In the genomic region with DNA sequence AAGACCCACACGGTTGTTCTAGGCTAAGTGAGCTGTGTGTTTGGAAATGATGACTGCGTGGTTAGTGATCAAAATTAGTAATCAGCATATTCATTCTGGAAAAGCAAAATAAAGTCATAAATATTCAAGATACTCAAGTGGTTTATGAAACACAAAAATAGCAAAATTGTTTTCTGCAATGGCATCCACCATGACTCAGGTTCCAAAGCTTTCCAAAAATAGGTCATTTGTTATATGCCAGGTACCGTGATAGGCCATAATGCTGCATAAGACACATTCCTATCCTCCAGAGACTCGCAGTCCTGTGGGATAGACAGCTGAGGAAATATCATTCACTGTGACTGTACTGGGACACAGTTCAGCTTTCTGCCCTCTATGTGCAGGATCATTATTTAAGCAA, we compare ENCODE assay signal across 22 cellular contexts. TPM values are rescaled to one million over a fixed set of nuclear protein-coding genes. Genes with fewer than 3 reads are reported as not detected.
DNase-seq lines count a peak whose midpoint lies in the region; ATAC-seq, FAIRE-seq and TF ChIP-seq lines count a peak whose summit lies in the region.
"Had no signal": no experiment of that assay in that cellular context is flagged by ENCODE, and none has a peak within 500 bp of the region (broad histone marks: within the 10 kb centered on the region; RNA-seq: fewer than 3 reads in every experiment).

No MANE protein-coding gene starts in this region.

- H3K23ac ChIP-seq in mesenchymal stem cell (ENCODE audit: low read length in 2 of 2), result no peak overlapping the region

- H3K4me2 ChIP-seq in A549 (peak overlapping the region; percentile 20; the same call in 1 of the 3 replicates), mesenchymal stem cell (ENCODE audit: low read length, poor library complexity, severe bottlenecking) (no peak overlapping the region)

- POLR2A ChIA-PET in A549 (lab: Yijun Ruan, JAX), result interaction anchor here (1.0 kb wide), 1 partner anchor 8 kb away, joined by 5 read pairs; a partner anchor contains a TSS

- H3K14ac ChIP-seq in mesenchymal stem cell (ENCODE audit: low read length in 2 of 2), result no peak overlapping the region

- peaks cover 34% of the 10 kb centered on the region for H3K4me1 ChIP-seq in A549
- H3K4me1 ChIP-seq in mesenchymal stem cell (ENCODE audit: control insufficient read depth, insufficient read depth, low read depth, low read length), result peaks cover 12% of the 10 kb centered on the region
- H3K4me1 ChIP-seq in transverse colon, result peaks cover 5 to 24% (median 14%) of the 10 kb centered on the region in 4 donors

- 65% methylated on average over 4 of the region's 4 CpGs for WGBS in A549 (ENCODE audit: missing lambda C conversion rate)
- no CpG with 5 or more reads among the region's 4 CpGs for WGBS in mesenchymal stem cell
- 59 to 66% methylated on average over 3 to 4 of the region's 4 CpGs for WGBS in transverse colon (ENCODE audit: low coverage in 1 of 2), 2 donors

- no peak overlapping the region for H2AFZ ChIP-seq in mesenchymal stem cell (ENCODE audit: low read depth, low read length)

- FAIRE-seq in A549 (lab: Jason Lieb, UNC), result no peak
- FAIRE-seq: HTR-8/SVneo had no signal

- H3K18ac ChIP-seq in mesenchymal stem cell (ENCODE audit: low read depth in 1 of 2, low read length in 2 of 2), result no peak overlapping the region

- no peak overlapping the region for H4K8ac ChIP-seq in mesenchymal stem cell (ENCODE audit: low read length)

- TF ChIP-seq EP300 in A549 (IDR thresholded peaks at IDR 0.05) (no peak), transverse colon (IDR thresholded peaks at IDR 0.05; ENCODE audit: low read depth) (no peak)

- TF ChIP-seq CTCF in A549 (IDR thresholded peaks at IDR 0.05) (no peak), transverse colon (IDR thresholded peaks at IDR 0.05) (no peak)

- no peak overlapping the region for H2AK5ac ChIP-seq in mesenchymal stem cell (ENCODE audit: low read length, severe bottlenecking)

- H3K4me3 ChIP-seq in A549, result no peak overlapping the region
- no peak overlapping the region for H3K4me3 ChIP-seq in SK-N-MC
- no peak overlapping the region for H3K4me3 ChIP-seq in mesenchymal stem cell (ENCODE audit: insufficient read depth in 1 of 2, low read depth in 1 of 2, low read length in 2 of 2)
- H3K4me3 ChIP-seq in transverse colon, result no peak overlapping the region
- H3K4me3 ChIP-seq: gastroesophageal sphincter, upper lobe of left lung had no signal

- H3K79me1 ChIP-seq in mesenchymal stem cell (replicated peaks; ENCODE audit: low read length, poor library complexity, severe bottlenecking), result no peaks in the 10 kb centered on the region

- H4K91ac ChIP-seq in mesenchymal stem cell (ENCODE audit: low read length), result no peak overlapping the region

- no peak overlapping the region for H3K9ac ChIP-seq in SK-N-MC (ENCODE audit: insufficient read length)
- H3K9ac ChIP-seq in mesenchymal stem cell (ENCODE audit: low read length), result peak overlapping the region; percentile 49

- H3K36me3 ChIP-seq in SK-N-MC (ENCODE audit: insufficient read depth, low read length) (no peaks in the 10 kb centered on the region), mesenchymal stem cell (ENCODE audit: control insufficient read depth in 1 of 2, insufficient read depth in 2 of 2, low read depth in 1 of 2, low read length in 2 of 2) (peaks cover 0 to 3% of the 10 kb centered on the region in 2 experiments), transverse colon (no peaks in the 10 kb centered on the region)
- H3K36me3 ChIP-seq: gastroesophageal sphincter, upper lobe of left lung had no signal

- TF ChIP-seq POLR2A in A549 (IDR thresholded peaks at IDR 0.05; ENCODE audit: low read length), result no peak
- no peak for TF ChIP-seq POLR2A in transverse colon (IDR thresholded peaks at IDR 0.05)

- intact Hi-C loops in transverse colon (cut with DNase I; ENCODE audit: low total_unique reads), result no loop called here

- CTCF ChIA-PET in A549 (lab: Yijun Ruan, JAX), result interaction anchor here (0.8 to 2.3 kb wide), 4 partner anchors 9 to 65 kb away, joined by 4 to 6 read pairs (median 6); a partner anchor contains a TSS

- TF ChIP-seq RAD21 in A549 (conservative IDR thresholded peaks at IDR 0.05 in 1 of 2, IDR thresholded peaks at IDR 0.05 in 1 of 2), result no peak

- DNase-seq in A549 (ENCODE audit: low read depth in 1 of 2, low spot score in 1 of 2), result no peak
- peak; percentile 27 for DNase-seq in ELR (ENCODE audit: low read depth)
- no peak for DNase-seq in SK-N-MC (ENCODE audit: low read depth, low spot score)
- DNase-seq in mesenchymal stem cell, result no peak
- no peak for DNase-seq in NCI-H187 (lab: John Stamatoyannopoulos, UW)
- no peak for DNase-seq in NK-92 treated with Interleukin-12 subunit alpha and Interleukin-12 subunit beta, amount 100 ng/mL, for 24 hours (lab: John Stamatoyannopoulos, UW)
- no peak for DNase-seq in transverse colon
- DNase-seq: activated CD4-positive, alpha-beta T cell treated with anti-CD3 and anti-CD28 coated beads, Interleukin-2, amount 10 ng/mL, durations not matched to agents 7 days and 5 days; cerebellar nuclear complex; mammary epithelial cell; naive B cell; NCI-H1092; NCI-H2029; NCI-H226; NCI-H82; retina; upper lobe of left lung had no signal

- peaks cover 4% of the 10 kb centered on the region; the same call in 2 of the 3 replicates for H3K9me3 ChIP-seq in A549
- H3K9me3 ChIP-seq in SK-N-MC (ENCODE audit: low read depth, low read length), result no peaks in the 10 kb centered on the region
- H3K9me3 ChIP-seq in mesenchymal stem cell (ENCODE audit: control insufficient read depth, low read length), result no peaks in the 10 kb centered on the region
- H3K9me3 ChIP-seq in transverse colon, result no peaks in the 10 kb centered on the region
- H3K9me3 ChIP-seq: gastroesophageal sphincter, upper lobe of left lung had no signal

- no peak overlapping the region for H2BK15ac ChIP-seq in mesenchymal stem cell (ENCODE audit: low read depth, poor library complexity, severe bottlenecking)

- H3K27ac ChIP-seq in A549, result peak overlapping the region; percentile 42 to 59; a peak in 5 of 6 replicates
- H3K27ac ChIP-seq in SK-N-MC, result 0 out of 2 replicates have a peak overlapping the region, but pooled peaks have one; percentile 28
- no peak overlapping the region for H3K27ac ChIP-seq in mesenchymal stem cell (ENCODE audit: low read length, poor library complexity, severe bottlenecking)
- H3K27ac ChIP-seq in transverse colon, result no peak overlapping the region
- H3K27ac ChIP-seq: gastroesophageal sphincter, upper lobe of left lung had no signal

- no peaks in the 10 kb centered on the region for H3K27me3 ChIP-seq in mesenchymal stem cell (ENCODE audit: control insufficient read depth in 1 of 2, insufficient read depth in 1 of 2, low read length in 2 of 2)
- H3K27me3 ChIP-seq in transverse colon, result no peaks in the 10 kb centered on the region
- H3K27me3 ChIP-seq: gastroesophageal sphincter, upper lobe of left lung had no signal

- ATAC-seq in A549 (no peak), GM21423 (IDR thresholded peaks at IDR 0.05; ENCODE audit: unreplicated experiment) (no peak)
- ATAC-seq: activated naive CD4-positive, alpha-beta T cell treated with anti-CD3 and anti-CD28 coated beads, Interleukin-2, amount 50 U/mL, for 72 hours; activated T-helper 17 cell treated with anti-CD3 and anti-CD28 coated beads, Interleukin-2, amount 50 U/mL, for 72 hours; gastroesophageal sphincter had no signal

- H2BK120ac ChIP-seq in mesenchymal stem cell (ENCODE audit: low read depth, low read length), result no peak overlapping the region

- no peak overlapping the region for H3K4ac ChIP-seq in mesenchymal stem cell (ENCODE audit: low read depth in 1 of 2, low read length in 2 of 2)

- H2BK5ac ChIP-seq in mesenchymal stem cell (ENCODE audit: low read depth, low read length, poor library complexity, severe bottlenecking), result no peak overlapping the region

- no peak overlapping the region for H2BK12ac ChIP-seq in mesenchymal stem cell (ENCODE audit: low read length in 2 of 2)

- in situ Hi-C loops in transverse colon (cut with MboI; ENCODE audit: low pct_ligation_motif_present in 1 of 4, low pct_unique_long_range_greater_than_20kb in 1 of 4, low sequenced_read_pairs in 3 of 4), result no loop called here

TF ChIP-seq in A549, 52 proteins besides CTCF, POLR2A, EP300 and RAD21 (continues in another document):
- no peak for TF ChIP-seq SMC3 (IDR thresholded peaks at IDR 0.05)
- no peak for TF ChIP-seq ZSCAN20 (CRISPR knock-in tag; IDR thresholded peaks at IDR 0.05)
- TF ChIP-seq ESRRA (IDR thresholded peaks at IDR 0.05; ENCODE audit: borderline replicate concordance, low read length), result no peak
- TF ChIP-seq BHLHE40 (IDR thresholded peaks at IDR 0.05; ENCODE audit: low read depth, low read length), result no peak
- TF ChIP-seq MYC (IDR thresholded peaks at IDR 0.05; ENCODE audit: borderline replicate concordance, low read length), result no peak
- TF ChIP-seq RCOR1 (IDR thresholded peaks at IDR 0.05; ENCODE audit: low read depth, low read length), result no peak
- no peak for TF ChIP-seq CHD4 (IDR thresholded peaks at IDR 0.05; ENCODE audit: borderline replicate concordance)

RNA-seq across cellular contexts. Expression of a gene that starts 2.4 kb away (rescaled TPM):
- polyA plus RNA-seq in A549 (2011; rRNA removed), result 45.4 and 50.8 TPM in 2 replicates
- polyA plus RNA-seq in A549 (2012; cell fraction: cytosol; rRNA removed), result 14.1 and 20.3 TPM in 2 replicates
- 13.2 and 16.5 TPM in 2 replicates for polyA plus RNA-seq in A549 (2012; cell fraction: nucleus; rRNA removed)
- polyA plus RNA-seq in A549 (2017; fragmentation: RNase III; extraction: RNeasy Plus Mini Kit Qiagen cat#74134 plus additional on column Dnase treatment), result 26.0 to 26.9 TPM (median 26.3 TPM) in 3 replicates
- polyA minus RNA-seq in A549 (2011; rRNA and poly(A)+ RNA removed), result 58.7 and 60.9 TPM in 2 replicates
- 26.4 TPM for polyA plus RNA-seq in mesenchymal stem cell (2013, experiment 1 of 2)
- polyA plus RNA-seq in mesenchymal stem cell (2013, experiment 2 of 2), result 27.0 TPM
- 10 to 100 TPM; 18.7 to 60.8 (median 40.0) TPM for total RNA-seq in transverse colon

RNA-seq across cellular contexts. Expression of a gene that starts 7.7 kb away (rescaled TPM):
- polyA plus RNA-seq in A549 (2011; rRNA removed) (167 and 196 TPM in 2 replicates), A549 (2017; fragmentation: RNase III; extraction: RNeasy Plus Mini Kit Qiagen cat#74134 plus additional on column Dnase treatment) (101 to 108 TPM (median 108 TPM) in 3 replicates)
- polyA plus RNA-seq in A549 (2012; cell fraction: cytosol; rRNA removed), result 42.7 and 53.8 TPM in 2 replicates
- 43.7 and 53.4 TPM in 2 replicates for polyA plus RNA-seq in A549 (2012; cell fraction: nucleus; rRNA removed)
- 108 and 114 TPM in 2 replicates for polyA minus RNA-seq in A549 (2011; rRNA and poly(A)+ RNA removed)
- 116 TPM for polyA plus RNA-seq in mesenchymal stem cell (2013, experiment 1 of 2)
- polyA plus RNA-seq in mesenchymal stem cell (2013, experiment 2 of 2), result 117 TPM
- total RNA-seq in transverse colon, result 100 to 1,000 TPM in 2 of 4 donors, 10 to 100 TPM in 2; 44.8 to 187 (median 117) TPM

RNA-seq across cellular contexts. Expression of a gene that starts 59.3 kb away (rescaled TPM):
- polyA plus RNA-seq in A549 (2011; rRNA removed) (65.2 and 71.1 TPM in 2 replicates), A549 (2017; fragmentation: RNase III; extraction: RNeasy Plus Mini Kit Qiagen cat#74134 plus additional on column Dnase treatment) (39.5 to 40.7 TPM (median 40.1 TPM) in 3 replicates)
- 95.5 and 108 TPM in 2 replicates for polyA plus RNA-seq in A549 (2012; cell fraction: cytosol; rRNA removed)
- polyA plus RNA-seq in A549 (2012; cell fraction: nucleus; rRNA removed), result 50.2 and 51.9 TPM in 2 replicates
- 89.2 and 142 TPM in 2 replicates for polyA minus RNA-seq in A549 (2011; rRNA and poly(A)+ RNA removed)
- 4.6 TPM for polyA plus RNA-seq in mesenchymal stem cell (2013, experiment 1 of 2)
- polyA plus RNA-seq in mesenchymal stem cell (2013, experiment 2 of 2), result 4.8 TPM
- total RNA-seq in transverse colon, result 10 to 100 TPM in 3 of 4 donors, 1 to 10 TPM in 1; 8.6 to 16.7 (median 10.5) TPM

Comparison
In these comparisons a context has a peak if more than half of its experiments do, and no peak if none do; other contexts are left out.
1. H3K27ac ChIP-seq: peak in A549 (2 of 2) and SK-N-MC (single experiment); none in mesenchymal stem cell (single experiment) and transverse colon (0 of 4).